Comparison of ENCODE assay signal across 16 cellular contexts in the genomic region with DNA sequence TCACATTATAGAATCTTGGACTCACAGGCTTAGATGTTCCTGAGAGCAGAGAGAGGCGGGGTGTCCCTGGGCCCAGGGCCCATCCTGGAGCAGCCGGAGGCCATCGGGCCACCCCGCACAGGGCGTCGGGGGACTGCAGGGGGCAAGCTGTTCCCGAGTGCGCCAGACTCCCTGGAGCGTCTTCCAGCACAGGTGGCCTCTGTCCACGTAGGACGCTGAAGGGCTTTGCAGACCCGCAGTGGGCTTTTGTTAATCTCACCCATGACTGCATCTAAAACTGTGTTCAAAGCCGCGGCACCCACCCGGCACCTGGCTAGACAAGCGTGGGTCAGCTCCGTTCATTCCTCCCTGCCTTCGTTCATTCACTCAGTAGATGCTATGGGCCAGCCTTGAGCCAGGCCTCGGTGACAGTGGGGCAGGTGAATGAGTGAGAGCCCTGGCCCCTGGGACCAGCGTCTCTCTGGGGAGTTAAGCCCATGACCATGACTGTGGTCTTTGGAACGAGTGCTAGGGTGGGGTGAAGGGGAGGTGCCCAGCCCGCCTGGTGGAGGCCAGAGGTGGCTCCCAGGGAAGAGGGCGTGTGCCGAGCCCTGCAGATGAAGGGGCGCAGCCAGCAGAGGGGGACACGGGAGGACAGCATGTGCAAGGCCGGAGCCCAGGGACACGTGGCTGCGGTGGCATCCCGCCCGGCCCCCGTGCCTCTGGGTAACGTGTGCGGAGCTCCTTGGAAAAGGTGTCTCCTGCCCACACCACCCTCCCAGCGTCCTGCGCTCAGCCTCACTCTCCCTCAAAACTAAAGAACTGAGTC.
A peak's percentile ranks its signal among the peaks of the same experiment; 100 is the strongest.
DNase-seq lines count a peak whose midpoint lies in the region; ATAC-seq and TF ChIP-seq lines count a peak whose summit lies in the region.
"Had no signal": no experiment of that assay in that cellular context is flagged by ENCODE, and none has a peak within 500 bp of the region (broad histone marks: within the 10 kb centered on the region; RNA-seq: fewer than 3 reads in every experiment).

No MANE protein-coding gene starts in this region.

- H3K9me3 ChIP-seq in right atrium auricular region: no peaks in the 10 kb centered on the region
- H3K9me3 ChIP-seq in lower lobe of right lung: no peaks in the 10 kb centered on the region
- no peaks in the 10 kb centered on the region for H3K9me3 ChIP-seq in upper lobe of right lung
- no peaks in the 10 kb centered on the region for H3K9me3 ChIP-seq in prostate gland
- H3K9me3 ChIP-seq: A549 had no signal

- peaks cover 11% of the 10 kb centered on the region for H3K4me1 Mint-ChIP-seq in glutamatergic neuron (ENCODE audit: low read depth, unreplicated experiment)
- H3K4me1 Mint-ChIP-seq: CD4-positive, CD25-positive, alpha-beta regulatory T cell had no signal

- TF ChIP-seq CTCF in right atrium auricular region (IDR thresholded peaks at IDR 0.05): no peak
- TF ChIP-seq CTCF in glutamatergic neuron (IDR thresholded peaks at IDR 0.05; ENCODE audit: partially characterized antibody, unreplicated experiment): no peak
- TF ChIP-seq CTCF in lower lobe of right lung (IDR thresholded peaks at IDR 0.05): no peak
- no peak for TF ChIP-seq CTCF in upper lobe of right lung (IDR thresholded peaks at IDR 0.05)
- no peak for TF ChIP-seq CTCF in prostate gland (IDR thresholded peaks at IDR 0.05)

- peaks cover 11% of the 10 kb centered on the region for H3K9me3 Mint-ChIP-seq in glutamatergic neuron (ENCODE audit: unreplicated experiment)
- H3K9me3 Mint-ChIP-seq: CD4-positive, CD25-positive, alpha-beta regulatory T cell had no signal

- DNase-seq in Right ventricle myocardium inferior (ENCODE audit: missing footprints) (peak; percentile 61), right atrium auricular region (ENCODE audit: low spot score) (no peak), glutamatergic neuron (peak; percentile 24), lower lobe of right lung (peak; percentile 35), upper lobe of right lung (peak; percentile 54), prostate gland (ENCODE audit: low spot score) (no peak)
- DNase-seq: CD4-positive, CD25-positive, alpha-beta regulatory T cell; DMS53; NCI-H146; NCI-H345; NCI-H69 had no signal

- H3K36me3 Mint-ChIP-seq in glutamatergic neuron (ENCODE audit: unreplicated experiment): no peaks in the 10 kb centered on the region
- H3K36me3 Mint-ChIP-seq: CD4-positive, CD25-positive, alpha-beta regulatory T cell had no signal

- H3K27ac ChIP-seq in right atrium auricular region (no peak overlapping the region), lower lobe of right lung (no peak overlapping the region), upper lobe of right lung (no peak overlapping the region), prostate gland (no peak overlapping the region)
- H3K27ac ChIP-seq: A549, RWPE1 had no signal

- no peak overlapping the region for H3K27ac Mint-ChIP-seq in glutamatergic neuron (ENCODE audit: unreplicated experiment)
- H3K27ac Mint-ChIP-seq: CD4-positive, CD25-positive, alpha-beta regulatory T cell had no signal

- no peak for ATAC-seq in Right ventricle myocardium inferior
- no peak for ATAC-seq in lower lobe of right lung
- no peak for ATAC-seq in upper lobe of right lung
- ATAC-seq in HG02642 (IDR thresholded peaks at IDR 0.05; ENCODE audit: poor library complexity, unreplicated experiment): no peak
- no peak for ATAC-seq in GM19328 (IDR thresholded peaks at IDR 0.05; ENCODE audit: unreplicated experiment)
- ATAC-seq: A549, HCT116 had no signal

- no peak overlapping the region for H3K4me3 ChIP-seq in right atrium auricular region
- no peak overlapping the region for H3K4me3 ChIP-seq in lower lobe of right lung
- H3K4me3 ChIP-seq in upper lobe of right lung: no peak overlapping the region
- H3K4me3 ChIP-seq in prostate gland: no peak overlapping the region
- H3K4me3 ChIP-seq: A549 had no signal

- no peak overlapping the region for H3K4me3 Mint-ChIP-seq in glutamatergic neuron (ENCODE audit: unreplicated experiment)
- H3K4me3 Mint-ChIP-seq: CD4-positive, CD25-positive, alpha-beta regulatory T cell had no signal

- no peaks in the 10 kb centered on the region for H3K27me3 ChIP-seq in right atrium auricular region
- H3K27me3 ChIP-seq in lower lobe of right lung (ENCODE audit: low read depth): no peaks in the 10 kb centered on the region
- no peaks in the 10 kb centered on the region for H3K27me3 ChIP-seq in upper lobe of right lung
- H3K27me3 ChIP-seq in prostate gland (replicated peaks; ENCODE audit: insufficient read depth): no peaks in the 10 kb centered on the region

- intact Hi-C loops in Right ventricle myocardium inferior (cut with DNase I): no loop called here
- intact Hi-C loops in lower lobe of right lung (cut with DNase I): no loop called here
- intact Hi-C loops in upper lobe of right lung (cut with DNase I): no loop called here
- intact Hi-C loops in prostate gland (cut with DNase I): no loop called here

- H3K4me1 ChIP-seq in right atrium auricular region (no peaks in the 10 kb centered on the region), lower lobe of right lung (no peaks in the 10 kb centered on the region), upper lobe of right lung (no peaks in the 10 kb centered on the region), prostate gland (replicated peaks) (no peaks in the 10 kb centered on the region)
- H3K4me1 ChIP-seq: A549 had no signal

- peaks cover 8% of the 10 kb centered on the region for H3K27me3 Mint-ChIP-seq in glutamatergic neuron (ENCODE audit: unreplicated experiment)

- 80% methylated on average over 33 of the region's 36 CpGs for whole genome bisulfite sequencing in prostate gland

- H3K36me3 ChIP-seq in right atrium auricular region (no peaks in the 10 kb centered on the region), lower lobe of right lung (no peaks in the 10 kb centered on the region), upper lobe of right lung (no peaks in the 10 kb centered on the region), prostate gland (no peaks in the 10 kb centered on the region)

- TF ChIP-seq POLR2A in prostate gland (IDR thresholded peaks at IDR 0.05): no peak

Comparison
In these comparisons a context has a peak if more than half of its experiments do, and no peak if none do; other contexts are left out.
1. DNase-seq: peak in Right ventricle myocardium inferior (single experiment), glutamatergic neuron (single experiment), lower lobe of right lung (single experiment) and upper lobe of right lung (single experiment); none in right atrium auricular region (single experiment) and prostate gland (single experiment).